In the genomic region with DNA sequence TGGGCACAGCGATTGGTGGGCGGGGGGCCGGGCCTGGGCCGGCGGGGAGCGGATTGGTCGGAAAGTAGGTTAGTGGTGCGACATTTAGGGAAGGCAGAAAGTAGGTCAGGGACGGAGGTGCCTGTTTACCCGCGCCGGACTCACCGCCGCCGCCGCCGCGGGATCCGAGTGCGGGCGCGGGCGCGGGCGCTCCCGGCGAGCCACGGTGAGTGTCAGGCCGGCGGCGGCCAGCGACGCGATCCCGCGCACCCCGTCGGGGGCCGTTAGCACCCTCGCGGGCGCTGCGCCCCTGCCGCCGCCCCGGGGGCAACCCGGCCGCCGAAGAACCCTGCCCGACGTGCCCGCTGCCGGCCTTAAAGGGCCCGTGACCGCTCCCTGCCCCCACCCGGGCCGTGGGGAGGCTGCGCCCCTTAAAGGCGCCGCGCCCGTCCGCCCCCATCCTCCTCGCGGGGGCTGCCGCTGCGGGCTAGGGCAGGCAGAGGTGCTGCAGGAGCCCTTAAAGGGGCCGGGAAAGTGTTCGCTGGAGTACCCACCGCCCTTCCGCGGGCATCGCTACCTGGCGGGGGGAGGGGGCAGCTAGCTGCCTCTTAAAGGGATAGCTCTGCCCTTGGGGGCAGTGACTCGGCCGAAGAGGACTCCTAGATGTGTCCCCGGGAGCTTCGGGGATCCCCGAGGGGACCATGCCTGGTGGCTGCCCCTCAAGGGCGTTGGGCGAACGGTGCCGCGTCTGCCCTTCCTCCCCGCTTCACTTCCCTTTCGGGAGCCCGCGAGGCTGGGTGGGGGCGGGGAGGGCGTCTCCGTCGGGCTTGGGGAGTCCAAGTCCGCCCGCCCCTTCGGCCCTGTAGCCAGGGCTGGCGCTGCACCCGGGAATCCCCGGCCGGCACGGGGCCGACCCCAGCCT, we compare ENCODE assay signal across 8 cellular contexts. TPM values are rescaled to one million over a fixed set of nuclear protein-coding genes. Genes with fewer than 3 reads are reported as not detected.
DNase-seq lines count a peak whose midpoint lies in the region; ATAC-seq and TF ChIP-seq lines count a peak whose summit lies in the region.

A gene (plus strand): TSS at position 72 of the 901 bp plus-strand sequence. CDS start 76,519 bp downstream, outside the sequence.

- peaks cover 0 to 47% of the 10 kb centered on the region in 2 donors for H3K27me3 ChIP-seq in left lung

- no peaks in the 10 kb centered on the region for H3K36me3 ChIP-seq in left lung

- H3K27me3 Mint-ChIP-seq in WTC11 (ENCODE audit: low read depth), result peaks cover 75% of the 10 kb centered on the region

- no peak for TF ChIP-seq CTCF in WTC11 (IDR thresholded peaks at IDR 0.05)
- TF ChIP-seq CTCF in cardiac fibroblast (IDR thresholded peaks at IDR 0.05; ENCODE audit: low read depth, low read length), result no peak
- no peak for TF ChIP-seq CTCF in left lung (IDR thresholded peaks at IDR 0.05)

- no peaks in the 10 kb centered on the region for H3K9me3 ChIP-seq in left lung

- POLR2A ChIA-PET in WTC11 (lab: Charles Lee), result interaction anchor here (1.0 kb wide), 1 partner anchor 13 kb away, joined by 3 read pairs; no protein-coding TSS in a partner anchor

- peaks cover 34% of the 10 kb centered on the region for H3K4me1 Mint-ChIP-seq in WTC11

- no peaks in the 10 kb centered on the region for H3K36me3 Mint-ChIP-seq in WTC11

- H3K4me3 ChIP-seq in cardiac fibroblast (replicated peaks in 1 of 2; ENCODE audit: low read depth in 2 of 2, low read length in 2 of 2) (peak within 1 kb of the TSS; percentile 75 to 97), left lung (peak within 1 kb of the TSS; percentile 96 to 99)

- ATAC-seq in GM19372 (IDR thresholded peaks at IDR 0.05; ENCODE audit: low read depth, unreplicated experiment) (peak; percentile 19), HG03460 (IDR thresholded peaks at IDR 0.05; ENCODE audit: unreplicated experiment) (peak; percentile 26), WTC11 (peak; percentile 4), left lung (peak; percentile 27)

- H3K4me3 Mint-ChIP-seq in WTC11, result peak within 1 kb of the TSS; percentile 93

- CTCF ChIA-PET in WTC11 (lab: Charles Lee), result interaction anchor here (1.5 to 1.6 kb wide), 2 partner anchors 57 to 65 kb away, joined by 4 to 10 read pairs; no protein-coding TSS in a partner anchor

- H3K9me3 Mint-ChIP-seq in WTC11, result no peaks in the 10 kb centered on the region

- H3K27ac Mint-ChIP-seq in WTC11, result peak within 1 kb of the TSS; percentile 24; the same call in 1 of the 2 replicates

- DNase-seq in CD1c-positive myeloid dendritic cell (ENCODE audit: extremely low spot score) (peak; percentile 81), WTC11 (ENCODE audit: low spot score) (peak; percentile 39), cardiac fibroblast (ENCODE audit: low read depth in 2 of 2) (peak; percentile 14), left lung (peak; percentile 78 to 94), epidermal melanocyte (ENCODE audit: insufficient read length, low spot score) (no peak)
- peak; percentile 37 to 39 for DNase-seq in stimulated activated CD4-positive, alpha-beta T cell treated with anti-CD3 and anti-CD28 coated beads, Interleukin-2, amount 100 ng/mL, for 48 hours

- H3K4me1 ChIP-seq in left lung, result peaks cover 6 to 29% of the 10 kb centered on the region in 2 donors

- intact Hi-C loops in left lung (cut with DNase I), result no loop called here

- peak within 1 kb of the TSS; percentile 85 to 91 for H3K27ac ChIP-seq in left lung

TF ChIP-seq in WTC11, 78 proteins besides CTCF, POLR2A, EP300 and RAD21:
- TF ChIP-seq SP1 (CRISPR knock-in tag; conservative IDR thresholded peaks at IDR 0.05) (peak; percentile 22; the same call in 1 of the 2 replicates), ZNF121 (CRISPR knock-in tag; IDR thresholded peaks at IDR 0.05) (no peak), ZNF219 (CRISPR knock-in tag; IDR thresholded peaks at IDR 0.05; ENCODE audit: borderline replicate concordance) (no peak), NR3C1 (CRISPR knock-in tag; conservative IDR thresholded peaks at IDR 0.05; ENCODE audit: low read depth) (no peak)
- TF ChIP-seq, protein P1, sequence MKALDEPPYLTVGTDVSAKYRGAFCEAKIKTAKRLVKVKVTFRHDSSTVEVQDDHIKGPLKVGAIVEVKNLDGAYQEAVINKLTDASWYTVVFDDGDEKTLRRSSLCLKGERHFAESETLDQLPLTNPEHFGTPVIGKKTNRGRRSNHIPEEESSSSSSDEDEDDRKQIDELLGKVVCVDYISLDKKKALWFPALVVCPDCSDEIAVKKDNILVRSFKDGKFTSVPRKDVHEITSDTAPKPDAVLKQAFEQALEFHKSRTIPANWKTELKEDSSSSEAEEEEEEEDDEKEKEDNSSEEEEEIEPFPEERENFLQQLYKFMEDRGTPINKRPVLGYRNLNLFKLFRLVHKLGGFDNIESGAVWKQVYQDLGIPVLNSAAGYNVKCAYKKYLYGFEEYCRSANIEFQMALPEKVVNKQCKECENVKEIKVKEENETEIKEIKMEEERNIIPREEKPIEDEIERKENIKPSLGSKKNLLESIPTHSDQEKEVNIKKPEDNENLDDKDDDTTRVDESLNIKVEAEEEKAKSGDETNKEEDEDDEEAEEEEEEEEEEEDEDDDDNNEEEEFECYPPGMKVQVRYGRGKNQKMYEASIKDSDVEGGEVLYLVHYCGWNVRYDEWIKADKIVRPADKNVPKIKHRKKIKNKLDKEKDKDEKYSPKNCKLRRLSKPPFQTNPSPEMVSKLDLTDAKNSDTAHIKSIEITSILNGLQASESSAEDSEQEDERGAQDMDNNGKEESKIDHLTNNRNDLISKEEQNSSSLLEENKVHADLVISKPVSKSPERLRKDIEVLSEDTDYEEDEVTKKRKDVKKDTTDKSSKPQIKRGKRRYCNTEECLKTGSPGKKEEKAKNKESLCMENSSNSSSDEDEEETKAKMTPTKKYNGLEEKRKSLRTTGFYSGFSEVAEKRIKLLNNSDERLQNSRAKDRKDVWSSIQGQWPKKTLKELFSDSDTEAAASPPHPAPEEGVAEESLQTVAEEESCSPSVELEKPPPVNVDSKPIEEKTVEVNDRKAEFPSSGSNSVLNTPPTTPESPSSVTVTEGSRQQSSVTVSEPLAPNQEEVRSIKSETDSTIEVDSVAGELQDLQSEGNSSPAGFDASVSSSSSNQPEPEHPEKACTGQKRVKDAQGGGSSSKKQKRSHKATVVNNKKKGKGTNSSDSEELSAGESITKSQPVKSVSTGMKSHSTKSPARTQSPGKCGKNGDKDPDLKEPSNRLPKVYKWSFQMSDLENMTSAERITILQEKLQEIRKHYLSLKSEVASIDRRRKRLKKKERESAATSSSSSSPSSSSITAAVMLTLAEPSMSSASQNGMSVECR (CRISPR knock-in tag; IDR thresholded peaks at IDR 0.05; ENCODE audit: borderline replicate concordance), result peak; percentile 39; the same call in 1 of the 2 replicates

RNA-seq across cellular contexts. Expression of the gene that starts here (rescaled TPM):
- total RNA-seq in WTC11 (2021), result 5.1 to 8.3 TPM (median 8.1 TPM) in 3 replicates
- total RNA-seq in left lung, result 10 to 100 TPM; 21.9 to 31.6 TPM
